ENCODE assay signal across 16 cellular contexts in genomic region chr6:158006821-158007570, GRCh38.
"Had no signal": no experiment of that assay in that cellular context is flagged by ENCODE, and none has a peak within 500 bp of the region (broad histone marks: within the 10 kb centered on the region; RNA-seq: fewer than 3 reads in every experiment).

No MANE protein-coding gene starts in this region.

- H3K9me3 ChIP-seq: psoas muscle, testis had no signal

- ATAC-seq: activated naive CD4-positive, alpha-beta T cell treated with anti-CD3 and anti-CD28 coated beads, Interleukin-2, amount 50 U/mL, for 72 hours; activated T-helper 17 cell treated with anti-CD3 and anti-CD28 coated beads, Interleukin-2, amount 50 U/mL, for 72 hours; foreskin keratinocyte; naive thymus-derived CD8-positive, alpha-beta T cell; psoas muscle; sciatic nerve; stimulated activated naive CD8-positive, alpha-beta T cell treated with anti-CD3 and anti-CD28 coated beads, Interleukin-15, Interleukin-2, amounts not matched to agents 100 U/mL and 50 U/mL, for 24 hours had no signal

- H3K4me3 Mint-ChIP-seq: T-helper 1 cell treated with Interleukin-12 subunit alpha and Interleukin-12 subunit beta and Interleukin-4 antibody, amounts not matched to agents 30 μg/mL and 1 μg/mL, for 36 hours had no signal

- FAIRE-seq: TTC549 had no signal

- H3K27ac Mint-ChIP-seq: activated naive CD4-positive, alpha-beta T cell treated with anti-CD3 and anti-CD28 coated beads, Interleukin-2, amount 50 U/mL, for 72 hours; activated T-helper 17 cell treated with anti-CD3 and anti-CD28 coated beads, Interleukin-2, amount 50 U/mL, for 72 hours; T-helper 1 cell treated with Interleukin-12 subunit alpha and Interleukin-12 subunit beta and Interleukin-4 antibody, amounts not matched to agents 30 μg/mL and 1 μg/mL, for 36 hours had no signal

- H3K4me3 ChIP-seq: psoas muscle, testis had no signal

- H3K27me3 ChIP-seq: foreskin keratinocyte, testis had no signal

- H3K27me3 Mint-ChIP-seq: activated T-helper 17 cell treated with anti-CD3 and anti-CD28 coated beads, Interleukin-2, amount 50 U/mL, for 72 hours; naive thymus-derived CD8-positive, alpha-beta T cell had no signal

- DNase-seq: activated CD4-positive, alpha-beta T cell treated with anti-CD3 and anti-CD28 coated beads, Interleukin-2, amount 50 U/mL, for 1 hour; activated CD4-positive, CD25-positive, alpha-beta regulatory T cell; activated T-cell treated with anti-CD3 and anti-CD28 coated beads for 4 hours; anterior cingulate cortex; foreskin keratinocyte; nucleus accumbens; psoas muscle; stimulated activated CD4-positive, alpha-beta T cell treated with anti-CD3 and anti-CD28 coated beads, Interleukin-12 subunit alpha, Interleukin-12 subunit beta, amount 100 ng/mL, for 4 hours; stimulated activated naive CD8-positive, alpha-beta T cell treated with anti-CD3 and anti-CD28 coated beads, Interleukin-15, Interleukin-2, amounts not matched to agents 100 U/mL and 50 U/mL, for 24 hours; testis had no signal

- H3K9me3 Mint-ChIP-seq: activated naive CD4-positive, alpha-beta T cell treated with anti-CD3 and anti-CD28 coated beads, Interleukin-2, amount 50 U/mL, for 72 hours; naive thymus-derived CD8-positive, alpha-beta T cell; T-helper 1 cell treated with Interleukin-12 subunit alpha and Interleukin-12 subunit beta and Interleukin-4 antibody, amounts not matched to agents 30 μg/mL and 1 μg/mL, for 36 hours had no signal

- H3K27ac ChIP-seq: foreskin keratinocyte, psoas muscle, testis had no signal
